Comparison of ENCODE assay signal across 18 cellular contexts in the genomic region with DNA sequence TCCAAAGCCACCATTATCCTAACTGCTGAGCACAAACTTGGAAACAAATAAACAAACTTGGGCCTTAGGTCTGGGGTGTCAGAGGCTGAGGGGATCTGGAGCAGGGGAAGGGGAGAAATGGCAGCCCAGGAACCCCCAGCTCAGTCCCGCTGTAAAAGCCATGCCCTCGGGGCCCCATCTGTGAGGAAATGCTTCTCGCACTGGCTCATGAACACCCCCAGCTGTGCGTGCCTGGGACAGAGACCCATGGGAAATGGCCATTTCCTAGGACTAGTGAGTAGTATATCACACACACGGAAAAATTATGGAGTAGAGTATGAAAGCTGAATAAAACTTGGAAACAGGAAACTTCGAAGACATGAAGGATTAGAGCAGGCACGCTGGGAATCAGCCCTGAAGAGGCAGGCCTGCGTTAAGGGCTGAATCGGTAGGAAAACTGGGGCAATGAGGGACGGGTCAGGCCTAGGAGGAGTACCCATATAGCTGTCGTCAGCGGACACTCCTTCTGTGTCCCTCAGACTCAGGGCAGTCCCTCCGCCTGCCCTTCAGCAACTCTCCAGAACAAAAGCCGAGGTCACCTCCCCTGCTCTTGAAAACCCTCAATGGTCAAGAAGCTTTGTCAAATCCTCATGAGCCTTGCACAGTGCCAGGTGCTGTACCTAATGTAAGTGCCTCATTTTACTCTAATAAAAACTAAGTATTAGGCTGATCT.
DNase-seq lines count a peak whose midpoint lies in the region; ATAC-seq and TF ChIP-seq lines count a peak whose summit lies in the region.
"Had no signal": no experiment of that assay in that cellular context is flagged by ENCODE, and none has a peak within 500 bp of the region (broad histone marks: within the 10 kb centered on the region; RNA-seq: fewer than 3 reads in every experiment).

No MANE protein-coding gene starts in this region.

- no peaks in the 10 kb centered on the region for H3K4me1 ChIP-seq in Caco-2

- H3K4me1 Mint-ChIP-seq in Caco-2 (ENCODE audit: low read depth, unreplicated experiment) (no peaks in the 10 kb centered on the region), endothelial cell (ENCODE audit: unreplicated experiment) (peaks cover 21% of the 10 kb centered on the region), osteocyte (ENCODE audit: unreplicated experiment) (peaks cover 27% of the 10 kb centered on the region)
- H3K4me1 Mint-ChIP-seq: B cell, IgD-negative memory B cell had no signal

- H3K36me3 Mint-ChIP-seq in Caco-2 (ENCODE audit: insufficient read depth, unreplicated experiment) (peaks cover 59% of the 10 kb centered on the region), endothelial cell (ENCODE audit: low read depth, unreplicated experiment) (peaks cover 14% of the 10 kb centered on the region), osteocyte (ENCODE audit: unreplicated experiment) (peaks cover 42% of the 10 kb centered on the region)

- H3K27me3 ChIP-seq in Caco-2 (replicated peaks; ENCODE audit: control insufficient read depth, insufficient read depth, low read length) = no peaks in the 10 kb centered on the region

- peak overlapping the region; percentile 42 for H3K27ac ChIP-seq in RWPE1

- no peaks in the 10 kb centered on the region for H3K9me3 Mint-ChIP-seq in Caco-2 (ENCODE audit: unreplicated experiment)
- no peaks in the 10 kb centered on the region for H3K9me3 Mint-ChIP-seq in endothelial cell (ENCODE audit: unreplicated experiment)
- peaks cover 7% of the 10 kb centered on the region for H3K9me3 Mint-ChIP-seq in osteocyte (ENCODE audit: unreplicated experiment)
- H3K9me3 Mint-ChIP-seq: IgD-negative memory B cell had no signal

- no peaks in the 10 kb centered on the region for H3K9me3 ChIP-seq in Caco-2

- H3K27me3 Mint-ChIP-seq in Caco-2 (ENCODE audit: insufficient read depth, unreplicated experiment) = no peaks in the 10 kb centered on the region
- H3K27me3 Mint-ChIP-seq in endothelial cell (ENCODE audit: unreplicated experiment) = peaks cover 3% of the 10 kb centered on the region
- no peaks in the 10 kb centered on the region for H3K27me3 Mint-ChIP-seq in osteocyte (ENCODE audit: unreplicated experiment)
- H3K27me3 Mint-ChIP-seq: B cell, IgD-negative memory B cell had no signal

- intact Hi-C loops in Caco-2 (cut with micrococcal nuclease; ENCODE audit: unreplicated experiment) = loop anchor here (5.0 kb wide), 1 partner anchor 93 kb away; no protein-coding TSS in a partner anchor

- H3K27ac Mint-ChIP-seq in Caco-2 (ENCODE audit: unreplicated experiment) = peak overlapping the region; percentile 8
- H3K27ac Mint-ChIP-seq in endothelial cell (ENCODE audit: unreplicated experiment) = peak overlapping the region; percentile 4
- H3K27ac Mint-ChIP-seq in osteocyte (ENCODE audit: unreplicated experiment) = peak overlapping the region; percentile 74
- H3K27ac Mint-ChIP-seq: B cell, IgD-negative memory B cell had no signal

- DNase-seq in Caco-2 = no peak
- no peak for DNase-seq in RWPE1 (ENCODE audit: low spot score)
- no peak for DNase-seq in endothelial cell (ENCODE audit: low spot score)
- DNase-seq in osteocyte (ENCODE audit: extremely low spot score, unreplicated experiment) = peak; percentile 57
- DNase-seq in OCI-M2 (lab: John Stamatoyannopoulos, UW; ENCODE audit: unreplicated experiment) = no peak
- DNase-seq: DMS 273 treated with DMSO at 0.1 percent for 48 hours, HCEC 1CT, NCI-H1417, NCI-H1930, NCI-H2171 treated with DMSO at 0.1 percent for 48 hours, NCI-H510A, NCI-H82, Right ventricle myocardium superior had no signal

- CTCF ChIA-PET in Caco-2 (lab: Charles Lee) = no interaction called here
- CTCF ChIA-PET in RWPE1 (lab: Yijun Ruan, JAX) = no interaction called here

- H3K36me3 ChIP-seq in Caco-2 (ENCODE audit: control insufficient read depth, insufficient read depth, low read length) = peaks cover 2% of the 10 kb centered on the region

- BruUV-seq in Caco-2 (replicated peaks; lab: Mats Ljungman, UMichigan) = no TSS peak

- ATAC-seq in GM19035 (IDR thresholded peaks at IDR 0.05; ENCODE audit: unreplicated experiment) (no peak), GM18519 (IDR thresholded peaks at IDR 0.05; ENCODE audit: low FRiP score, unreplicated experiment) (no peak)
- ATAC-seq: Panc1 had no signal

- POLR2A ChIA-PET in Caco-2 (lab: Charles Lee) (no interaction called here), RWPE1 (lab: Yijun Ruan, JAX; ENCODE audit: low non-redundant PET) (no interaction called here)

- H3K4me3 ChIP-seq in Caco-2 (ENCODE audit: low read depth, low read length) = no peak overlapping the region

- no peak for TF ChIP-seq CTCF in Caco-2 (IDR thresholded peaks at IDR 0.05; ENCODE audit: insufficient read depth in 1 of 2, low read depth in 1 of 2, low read length in 1 of 2, severe bottlenecking in 1 of 2, unreplicated experiment in 1 of 2)
- TF ChIP-seq CTCF in RWPE1 (conservative IDR thresholded peaks at IDR 0.05; ENCODE audit: low read depth) = no peak
- no peak for TF ChIP-seq CTCF in endothelial cell (IDR thresholded peaks at IDR 0.05; ENCODE audit: unreplicated experiment)
- no peak for TF ChIP-seq CTCF in osteocyte (IDR thresholded peaks at IDR 0.05)

- no peak overlapping the region for H3K4me3 Mint-ChIP-seq in Caco-2 (ENCODE audit: unreplicated experiment)
- peak overlapping the region; percentile 12 for H3K4me3 Mint-ChIP-seq in endothelial cell (ENCODE audit: unreplicated experiment)
- H3K4me3 Mint-ChIP-seq in osteocyte (ENCODE audit: unreplicated experiment) = no peak overlapping the region
- H3K4me3 Mint-ChIP-seq: B cell, IgD-negative memory B cell had no signal

Comparison
In these comparisons a context has a peak if more than half of its experiments do, and no peak if none do; other contexts are left out.
1. H3K27ac Mint-ChIP-seq: peak in every context shown above with its lines; median percentile 74 in osteocyte; 8 in Caco-2; 4 in endothelial cell.